ENCODE assay signal across 30 cellular contexts in the genomic region with DNA sequence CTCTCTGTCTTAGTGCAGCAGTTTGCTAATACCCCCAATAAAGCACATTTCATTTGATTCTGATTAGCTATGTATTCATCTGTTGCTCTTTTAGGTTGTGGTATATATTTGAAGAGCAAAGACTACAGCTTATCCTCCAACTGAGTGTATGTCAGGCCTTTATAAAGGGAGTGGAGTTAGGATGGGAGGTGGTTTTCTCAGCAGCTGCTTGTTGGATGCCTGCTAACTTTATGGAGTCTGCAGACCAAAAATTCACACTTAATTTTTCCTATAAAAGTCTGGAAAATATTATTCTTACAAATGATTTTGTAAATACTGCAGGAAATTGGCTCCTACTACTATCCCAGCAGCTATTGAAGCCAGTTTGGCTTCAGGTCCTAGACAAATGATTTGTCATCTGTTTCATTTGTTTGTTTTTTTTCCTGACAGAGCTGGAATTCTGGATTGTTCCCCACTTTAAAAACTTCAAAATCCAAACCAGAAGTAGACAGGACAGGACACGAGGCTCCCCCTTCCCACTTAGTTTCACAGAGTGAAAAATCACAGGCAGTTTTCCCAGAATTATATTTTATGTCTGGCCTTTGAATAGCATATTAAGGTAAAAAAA.
"Had no signal": no experiment of that assay in that cellular context is flagged by ENCODE, and none has a peak within 500 bp of the region (broad histone marks: within the 10 kb centered on the region; RNA-seq: fewer than 3 reads in every experiment).

No MANE protein-coding gene starts in this region.

- H3K9me3 Mint-ChIP-seq: dendritic cell treated with granulocyte-macrophage colony-stimulating factor and Interleukin-4, amounts not matched to agents 40 ng/mL and 50 ng/mL, for 4 days; natural killer cell treated with Interleukin-12 subunit alpha and Interleukin-12 subunit beta and Interleukin-15 and Interleukin-18, amount 100 ng/mL, for 72 hours had no signal

- H3K27ac ChIP-seq: brain microvascular endothelial cell, ovary, suprapubic skin, tibial artery, upper lobe of right lung had no signal

- ATAC-seq: activated CD4-positive, alpha-beta T cell treated with anti-CD3 and anti-CD28 coated beads for 36 hours; activated naive CD4-positive, alpha-beta T cell treated with anti-CD3 and anti-CD28 coated beads, Interleukin-2, amount 50 U/mL, for 72 hours; activated T-cell treated with anti-CD3 and anti-CD28 coated beads, Interleukin-2, amount 50 U/mL, for 72 hours; esophagus mucosa; left lobe of liver; mucosa of descending colon; natural killer cell treated with Interleukin-12 subunit alpha and Interleukin-12 subunit beta and Interleukin-15 and Interleukin-18, amount 100 ng/mL, for 72 hours; stimulated activated memory B cell treated with anti-CD40 and anti-IgM and Interleukin-4, amounts not matched to agents 10 μg/mL and 1 μg/mL and 100 μg/mL, for 72 hours; stimulated activated naive CD8-positive, alpha-beta T cell treated with anti-CD3 and anti-CD28 coated beads, Interleukin-15, amount 100 ng/mL, for 72 hours; upper lobe of right lung had no signal

- H3K27me3 Mint-ChIP-seq: activated CD4-positive, alpha-beta T cell treated with anti-CD3 and anti-CD28 coated beads for 36 hours; dendritic cell treated with granulocyte-macrophage colony-stimulating factor and Interleukin-4, amounts not matched to agents 40 ng/mL and 50 ng/mL, for 4 days; natural killer cell treated with Interleukin-12 subunit alpha and Interleukin-12 subunit beta and Interleukin-15 and Interleukin-18, amount 100 ng/mL, for 72 hours; progenitor cell of endocrine pancreas; stimulated activated memory B cell treated with anti-CD40 and anti-IgM and Interleukin-4, amounts not matched to agents 10 μg/mL and 1 μg/mL and 100 μg/mL, for 72 hours; stimulated activated naive CD8-positive, alpha-beta T cell treated with anti-CD3 and anti-CD28 coated beads, Interleukin-15, amount 100 ng/mL, for 72 hours had no signal

- H3K4me3 Mint-ChIP-seq: activated CD4-positive, alpha-beta T cell treated with anti-CD3 and anti-CD28 coated beads for 36 hours; activated T-cell treated with anti-CD3 and anti-CD28 coated beads, Interleukin-2, amount 50 U/mL, for 72 hours; dendritic cell treated with granulocyte-macrophage colony-stimulating factor and Interleukin-4, amounts not matched to agents 40 ng/mL and 50 ng/mL, for 4 days; endodermal cell; immature natural killer cell; natural killer cell treated with Interleukin-12 subunit alpha and Interleukin-12 subunit beta and Interleukin-15 and Interleukin-18, amount 100 ng/mL, for 72 hours; stimulated activated memory B cell treated with anti-CD40 and anti-IgM and Interleukin-4, amounts not matched to agents 10 μg/mL and 1 μg/mL and 100 μg/mL, for 72 hours; stimulated activated naive CD8-positive, alpha-beta T cell treated with anti-CD3 and anti-CD28 coated beads, Interleukin-15, amount 100 ng/mL, for 72 hours had no signal

- H3K27me3 ChIP-seq: brain microvascular endothelial cell, ovary, suprapubic skin, tibial artery, upper lobe of right lung had no signal

- H3K9me3 ChIP-seq: mucosa of descending colon, ovary, suprapubic skin, upper lobe of right lung had no signal

- H3K27ac Mint-ChIP-seq: activated CD4-positive, alpha-beta T cell treated with anti-CD3 and anti-CD28 coated beads for 36 hours; activated naive CD4-positive, alpha-beta T cell treated with anti-CD3 and anti-CD28 coated beads, Interleukin-2, amount 50 U/mL, for 72 hours; activated T-cell treated with anti-CD3 and anti-CD28 coated beads, Interleukin-2, amount 50 U/mL, for 72 hours; dendritic cell treated with granulocyte-macrophage colony-stimulating factor and Interleukin-4, amounts not matched to agents 40 ng/mL and 50 ng/mL, for 4 days; endodermal cell; immature natural killer cell; natural killer cell treated with Interleukin-12 subunit alpha and Interleukin-12 subunit beta and Interleukin-15 and Interleukin-18, amount 100 ng/mL, for 72 hours; progenitor cell of endocrine pancreas; stimulated activated memory B cell treated with anti-CD40 and anti-IgM and Interleukin-4, amounts not matched to agents 10 μg/mL and 1 μg/mL and 100 μg/mL, for 72 hours; stimulated activated naive CD8-positive, alpha-beta T cell treated with anti-CD3 and anti-CD28 coated beads, Interleukin-15, amount 100 ng/mL, for 72 hours had no signal

- H3K36me3 ChIP-seq: brain microvascular endothelial cell, ovary, tibial artery, upper lobe of right lung had no signal

- H3K36me3 Mint-ChIP-seq: natural killer cell treated with Interleukin-12 subunit alpha and Interleukin-12 subunit beta and Interleukin-15 and Interleukin-18, amount 100 ng/mL, for 72 hours had no signal

- H3K4me3 ChIP-seq: mucosa of descending colon, ovary, smooth muscle cell, suprapubic skin, tibial artery, upper lobe of right lung had no signal

- H3K4me1 Mint-ChIP-seq: activated CD4-positive, alpha-beta T cell treated with anti-CD3 and anti-CD28 coated beads for 36 hours; immature natural killer cell; stimulated activated memory B cell treated with anti-CD40 and anti-IgM and Interleukin-4, amounts not matched to agents 10 μg/mL and 1 μg/mL and 100 μg/mL, for 72 hours; stimulated activated naive CD8-positive, alpha-beta T cell treated with anti-CD3 and anti-CD28 coated beads, Interleukin-15, amount 100 ng/mL, for 72 hours had no signal

- DNase-seq: activated CD4-positive, alpha-beta T cell treated with anti-CD3 and anti-CD28 coated beads for 36 hours; activated CD4-positive, alpha-beta T cell treated with anti-CD3 and anti-CD28 coated beads, Interleukin-2, amount 50 U/mL, for 4 hours; activated CD4-positive, CD25-positive, alpha-beta regulatory T cell; activated naive CD4-positive, alpha-beta T cell; activated T-cell treated with anti-CD3 and anti-CD28 coated beads for 4 hours; activated T-cell treated with anti-CD3 and anti-CD28 coated beads, Interleukin-2, amount 50 U/mL, for 72 hours; brain microvascular endothelial cell; central memory CD4-positive, alpha-beta T cell; endodermal cell; foreskin melanocyte; hypothalamus; immature natural killer cell; kidney; mucosa of descending colon; ovary; stimulated activated CD4-positive, alpha-beta T cell treated with anti-CD3 and anti-CD28 coated beads, Interleukin-1b, Interleukin-23, amount 100 ng/mL, for 48 hours; stimulated activated CD4-positive, alpha-beta T cell treated with anti-CD3 and anti-CD28 coated beads, Interleukin-4, amount 100 ng/mL, for 4 hours; stimulated activated CD8-positive, alpha-beta memory T cell treated with anti-CD3 and anti-CD28 coated beads, Interleukin-4, amount 100 ng/mL, for 48 hours; stimulated activated naive CD8-positive, alpha-beta T cell treated with anti-CD3 and anti-CD28 coated beads, Interleukin-15, amount 100 ng/mL, for 72 hours; tibial artery; upper lobe of right lung had no signal
